1 cellular context compared by ENCODE assay signal in genomic region chr2:217790195-217790594, GRCh38.
TF ChIP-seq lines count a peak whose summit lies in the region.

No MANE protein-coding gene starts in this region.

TF ChIP-seq in HepG2, 621 proteins besides CTCF, POLR2A, EP300 and RAD21 (continued from another document and continues in another):
- TF ChIP-seq JARID2 (CRISPR knock-in tag; IDR thresholded peaks at IDR 0.05; ENCODE audit: insufficient replicate concordance) (no peak), ZNF503 (CRISPR knock-in tag; IDR thresholded peaks at IDR 0.05) (no peak), ZNF251 (CRISPR knock-in tag; IDR thresholded peaks at IDR 0.05) (no peak), SIX4 (CRISPR knock-in tag; IDR thresholded peaks at IDR 0.05) (no peak), ATF7-NPFF (CRISPR knock-in tag; IDR thresholded peaks at IDR 0.05; ENCODE audit: low read depth) (no peak), SOX6 (IDR thresholded peaks at IDR 0.05) (no peak), SOX6 (CRISPR knock-in tag; IDR thresholded peaks at IDR 0.05) (peak; percentile 59), PRDM10 (CRISPR knock-in tag; IDR thresholded peaks at IDR 0.05; ENCODE audit: low read depth) (no peak), MEIS2 (CRISPR knock-in tag; IDR thresholded peaks at IDR 0.05) (peak; percentile 86; the same call in 1 of the 2 replicates), ZFP36L1 (CRISPR knock-in tag; IDR thresholded peaks at IDR 0.05) (no peak), NR2F1 (CRISPR knock-in tag; IDR thresholded peaks at IDR 0.05) (peak; percentile 81 to 87), MLLT10 (CRISPR knock-in tag; IDR thresholded peaks at IDR 0.05) (no peak), MED1 (CRISPR knock-in tag; IDR thresholded peaks at IDR 0.05) (peak; percentile 95), SPEN (CRISPR knock-in tag; IDR thresholded peaks at IDR 0.05; ENCODE audit: low read depth) (peak; percentile 86), YEATS4 (CRISPR knock-in tag; IDR thresholded peaks at IDR 0.05; ENCODE audit: borderline replicate concordance) (peak; percentile 59; the same call in 1 of the 2 replicates), NR1H2 (CRISPR knock-in tag; IDR thresholded peaks at IDR 0.05; ENCODE audit: borderline replicate concordance, low read depth) (no peak), FLYWCH1 (CRISPR knock-in tag; IDR thresholded peaks at IDR 0.05) (no peak), FOSL1 (CRISPR knock-in tag; IDR thresholded peaks at IDR 0.05; ENCODE audit: borderline replicate concordance) (no peak), SALL1 (CRISPR knock-in tag; IDR thresholded peaks at IDR 0.05) (peak; percentile 91), NFAT5 (CRISPR knock-in tag; IDR thresholded peaks at IDR 0.05) (no peak), NR2F2 (IDR thresholded peaks at IDR 0.05; ENCODE audit: borderline replicate concordance, low read depth) (peak; percentile 65; the same call in 1 of the 2 replicates), ZNF75D (CRISPR knock-in tag; IDR thresholded peaks at IDR 0.05; ENCODE audit: borderline replicate concordance) (no peak), FOXM1 (CRISPR knock-in tag; IDR thresholded peaks at IDR 0.05) (no peak), PREB (CRISPR knock-in tag; IDR thresholded peaks at IDR 0.05) (no peak), ZNF572 (CRISPR knock-in tag; IDR thresholded peaks at IDR 0.05) (no peak), BCL6 (CRISPR knock-in tag; IDR thresholded peaks at IDR 0.05) (peak; percentile 45; the same call in 1 of the 2 replicates), ERF (CRISPR knock-in tag; IDR thresholded peaks at IDR 0.05) (peak; percentile 83), ZFAT (CRISPR knock-in tag; conservative IDR thresholded peaks at IDR 0.05) (no peak), PLRG1 (conservative IDR thresholded peaks at IDR 0.05) (no peak), RAD51 (IDR thresholded peaks at IDR 0.05; ENCODE audit: borderline replicate concordance) (no peak), ZNF350 (CRISPR knock-in tag; IDR thresholded peaks at IDR 0.05; ENCODE audit: borderline replicate concordance, low read depth) (no peak), MAFK (conservative IDR thresholded peaks at IDR 0.05 in 1 of 2, IDR thresholded peaks at IDR 0.05 in 1 of 2; ENCODE audit: low read length in 2 of 2) (no peak), ELF1 (CRISPR knock-in tag; IDR thresholded peaks at IDR 0.05) (peak; percentile 86), ZNF329 (CRISPR knock-in tag; IDR thresholded peaks at IDR 0.05; ENCODE audit: low read depth) (no peak)
- TF ChIP-seq, protein P1, sequence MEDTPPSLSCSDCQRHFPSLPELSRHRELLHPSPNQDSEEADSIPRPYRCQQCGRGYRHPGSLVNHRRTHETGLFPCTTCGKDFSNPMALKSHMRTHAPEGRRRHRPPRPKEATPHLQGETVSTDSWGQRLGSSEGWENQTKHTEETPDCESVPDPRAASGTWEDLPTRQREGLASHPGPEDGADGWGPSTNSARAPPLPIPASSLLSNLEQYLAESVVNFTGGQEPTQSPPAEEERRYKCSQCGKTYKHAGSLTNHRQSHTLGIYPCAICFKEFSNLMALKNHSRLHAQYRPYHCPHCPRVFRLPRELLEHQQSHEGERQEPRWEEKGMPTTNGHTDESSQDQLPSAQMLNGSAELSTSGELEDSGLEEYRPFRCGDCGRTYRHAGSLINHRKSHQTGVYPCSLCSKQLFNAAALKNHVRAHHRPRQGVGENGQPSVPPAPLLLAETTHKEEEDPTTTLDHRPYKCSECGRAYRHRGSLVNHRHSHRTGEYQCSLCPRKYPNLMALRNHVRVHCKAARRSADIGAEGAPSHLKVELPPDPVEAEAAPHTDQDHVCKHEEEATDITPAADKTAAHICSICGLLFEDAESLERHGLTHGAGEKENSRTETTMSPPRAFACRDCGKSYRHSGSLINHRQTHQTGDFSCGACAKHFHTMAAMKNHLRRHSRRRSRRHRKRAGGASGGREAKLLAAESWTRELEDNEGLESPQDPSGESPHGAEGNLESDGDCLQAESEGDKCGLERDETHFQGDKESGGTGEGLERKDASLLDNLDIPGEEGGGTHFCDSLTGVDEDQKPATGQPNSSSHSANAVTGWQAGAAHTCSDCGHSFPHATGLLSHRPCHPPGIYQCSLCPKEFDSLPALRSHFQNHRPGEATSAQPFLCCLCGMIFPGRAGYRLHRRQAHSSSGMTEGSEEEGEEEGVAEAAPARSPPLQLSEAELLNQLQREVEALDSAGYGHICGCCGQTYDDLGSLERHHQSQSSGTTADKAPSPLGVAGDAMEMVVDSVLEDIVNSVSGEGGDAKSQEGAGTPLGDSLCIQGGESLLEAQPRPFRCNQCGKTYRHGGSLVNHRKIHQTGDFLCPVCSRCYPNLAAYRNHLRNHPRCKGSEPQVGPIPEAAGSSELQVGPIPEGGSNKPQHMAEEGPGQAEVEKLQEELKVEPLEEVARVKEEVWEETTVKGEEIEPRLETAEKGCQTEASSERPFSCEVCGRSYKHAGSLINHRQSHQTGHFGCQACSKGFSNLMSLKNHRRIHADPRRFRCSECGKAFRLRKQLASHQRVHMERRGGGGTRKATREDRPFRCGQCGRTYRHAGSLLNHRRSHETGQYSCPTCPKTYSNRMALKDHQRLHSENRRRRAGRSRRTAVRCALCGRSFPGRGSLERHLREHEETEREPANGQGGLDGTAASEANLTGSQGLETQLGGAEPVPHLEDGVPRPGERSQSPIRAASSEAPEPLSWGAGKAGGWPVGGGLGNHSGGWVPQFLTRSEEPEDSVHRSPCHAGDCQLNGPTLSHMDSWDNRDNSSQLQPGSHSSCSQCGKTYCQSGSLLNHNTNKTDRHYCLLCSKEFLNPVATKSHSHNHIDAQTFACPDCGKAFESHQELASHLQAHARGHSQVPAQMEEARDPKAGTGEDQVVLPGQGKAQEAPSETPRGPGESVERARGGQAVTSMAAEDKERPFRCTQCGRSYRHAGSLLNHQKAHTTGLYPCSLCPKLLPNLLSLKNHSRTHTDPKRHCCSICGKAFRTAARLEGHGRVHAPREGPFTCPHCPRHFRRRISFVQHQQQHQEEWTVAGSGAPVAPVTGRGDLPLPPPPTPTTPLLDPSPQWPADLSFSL (CRISPR knock-in tag; IDR thresholded peaks at IDR 0.05), result no peak
- TF ChIP-seq, protein P2, sequence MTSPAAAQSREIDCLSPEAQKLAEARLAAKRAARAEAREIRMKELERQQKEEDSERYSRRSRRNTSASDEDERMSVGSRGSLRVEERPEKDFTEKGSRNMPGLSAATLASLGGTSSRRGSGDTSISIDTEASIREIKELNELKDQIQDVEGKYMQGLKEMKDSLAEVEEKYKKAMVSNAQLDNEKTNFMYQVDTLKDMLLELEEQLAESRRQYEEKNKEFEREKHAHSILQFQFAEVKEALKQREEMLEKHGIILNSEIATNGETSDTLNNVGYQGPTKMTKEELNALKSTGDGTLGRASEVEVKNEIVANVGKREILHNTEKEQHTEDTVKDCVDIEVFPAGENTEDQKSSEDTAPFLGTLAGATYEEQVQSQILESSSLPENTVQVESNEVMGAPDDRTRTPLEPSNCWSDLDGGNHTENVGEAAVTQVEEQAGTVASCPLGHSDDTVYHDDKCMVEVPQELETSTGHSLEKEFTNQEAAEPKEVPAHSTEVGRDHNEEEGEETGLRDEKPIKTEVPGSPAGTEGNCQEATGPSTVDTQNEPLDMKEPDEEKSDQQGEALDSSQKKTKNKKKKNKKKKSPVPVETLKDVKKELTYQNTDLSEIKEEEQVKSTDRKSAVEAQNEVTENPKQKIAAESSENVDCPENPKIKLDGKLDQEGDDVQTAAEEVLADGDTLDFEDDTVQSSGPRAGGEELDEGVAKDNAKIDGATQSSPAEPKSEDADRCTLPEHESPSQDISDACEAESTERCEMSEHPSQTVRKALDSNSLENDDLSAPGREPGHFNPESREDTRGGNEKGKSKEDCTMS (CRISPR knock-in tag; conservative IDR thresholded peaks at IDR 0.05), result no peak
- TF ChIP-seq, protein P3, sequence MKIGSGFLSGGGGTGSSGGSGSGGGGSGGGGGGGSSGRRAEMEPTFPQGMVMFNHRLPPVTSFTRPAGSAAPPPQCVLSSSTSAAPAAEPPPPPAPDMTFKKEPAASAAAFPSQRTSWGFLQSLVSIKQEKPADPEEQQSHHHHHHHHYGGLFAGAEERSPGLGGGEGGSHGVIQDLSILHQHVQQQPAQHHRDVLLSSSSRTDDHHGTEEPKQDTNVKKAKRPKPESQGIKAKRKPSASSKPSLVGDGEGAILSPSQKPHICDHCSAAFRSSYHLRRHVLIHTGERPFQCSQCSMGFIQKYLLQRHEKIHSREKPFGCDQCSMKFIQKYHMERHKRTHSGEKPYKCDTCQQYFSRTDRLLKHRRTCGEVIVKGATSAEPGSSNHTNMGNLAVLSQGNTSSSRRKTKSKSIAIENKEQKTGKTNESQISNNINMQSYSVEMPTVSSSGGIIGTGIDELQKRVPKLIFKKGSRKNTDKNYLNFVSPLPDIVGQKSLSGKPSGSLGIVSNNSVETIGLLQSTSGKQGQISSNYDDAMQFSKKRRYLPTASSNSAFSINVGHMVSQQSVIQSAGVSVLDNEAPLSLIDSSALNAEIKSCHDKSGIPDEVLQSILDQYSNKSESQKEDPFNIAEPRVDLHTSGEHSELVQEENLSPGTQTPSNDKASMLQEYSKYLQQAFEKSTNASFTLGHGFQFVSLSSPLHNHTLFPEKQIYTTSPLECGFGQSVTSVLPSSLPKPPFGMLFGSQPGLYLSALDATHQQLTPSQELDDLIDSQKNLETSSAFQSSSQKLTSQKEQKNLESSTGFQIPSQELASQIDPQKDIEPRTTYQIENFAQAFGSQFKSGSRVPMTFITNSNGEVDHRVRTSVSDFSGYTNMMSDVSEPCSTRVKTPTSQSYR (CRISPR knock-in tag; IDR thresholded peaks at IDR 0.05; ENCODE audit: borderline replicate concordance), result no peak
